9 cellular contexts compared by ENCODE assay signal in genomic region chr5:181052526-181052927, GRCh38. TPM values are rescaled to one million over a fixed set of nuclear protein-coding genes. Genes with fewer than 3 reads are reported as not detected.
DNase-seq lines count a peak whose midpoint lies in the region; ATAC-seq and TF ChIP-seq lines count a peak whose summit lies in the region.
"Had no signal": no experiment of that assay in that cellular context is flagged by ENCODE, and none has a peak within 500 bp of the region (broad histone marks: within the 10 kb centered on the region; RNA-seq: fewer than 3 reads in every experiment).

No MANE protein-coding gene starts in this region.

- peaks cover 8% of the 10 kb centered on the region for H3K4me1 ChIP-seq in upper lobe of right lung

- H3K27ac Mint-ChIP-seq in activated naive CD4-positive, alpha-beta T cell treated with anti-CD3 and anti-CD28 coated beads for 36 hours: no peak overlapping the region
- no peak overlapping the region for H3K27ac Mint-ChIP-seq in activated naive CD8-positive, alpha-beta T cell treated with anti-CD3 and anti-CD28 coated beads for 36 hours

- ATAC-seq in left colon: peak; percentile 27
- peak; percentile 28 for ATAC-seq in upper lobe of right lung
- no peak for ATAC-seq in activated CD4-positive, CD25-positive, alpha-beta regulatory T cell treated with anti-CD3 and anti-CD28 coated beads, Interleukin-2, amount 50 U/mL, for 24 hours
- no peak for ATAC-seq in HG02870 (IDR thresholded peaks at IDR 0.05; ENCODE audit: unreplicated experiment)

- TF ChIP-seq CTCF in upper lobe of right lung (IDR thresholded peaks at IDR 0.05): no peak

- H3K4me3 ChIP-seq in upper lobe of right lung: peak overlapping the region; percentile 55

- H3K27me3 ChIP-seq in upper lobe of right lung: peaks cover 78% of the 10 kb centered on the region

- H3K36me3 ChIP-seq in upper lobe of right lung: no peaks in the 10 kb centered on the region

- H3K27ac ChIP-seq in upper lobe of right lung: no peak overlapping the region

- H3K4me3 Mint-ChIP-seq in activated naive CD4-positive, alpha-beta T cell treated with anti-CD3 and anti-CD28 coated beads for 36 hours: peak overlapping the region; percentile 56
- H3K4me3 Mint-ChIP-seq in activated naive CD8-positive, alpha-beta T cell treated with anti-CD3 and anti-CD28 coated beads for 36 hours: peak overlapping the region; percentile 55

- no peaks in the 10 kb centered on the region for H3K9me3 ChIP-seq in upper lobe of right lung

- CTCF ChIA-PET in activated naive CD4-positive, alpha-beta T cell treated with anti-CD3 and anti-CD28 coated beads for 36 hours (lab: Charles Lee): no interaction called here

- H3K27me3 Mint-ChIP-seq in activated naive CD4-positive, alpha-beta T cell treated with anti-CD3 and anti-CD28 coated beads for 36 hours (ENCODE audit: low read depth): peaks cover 74% of the 10 kb centered on the region
- peaks cover 90% of the 10 kb centered on the region for H3K27me3 Mint-ChIP-seq in activated naive CD8-positive, alpha-beta T cell treated with anti-CD3 and anti-CD28 coated beads for 36 hours

- H3K4me1 Mint-ChIP-seq in activated naive CD4-positive, alpha-beta T cell treated with anti-CD3 and anti-CD28 coated beads for 36 hours (ENCODE audit: low read depth): peaks cover 8% of the 10 kb centered on the region
- H3K4me1 Mint-ChIP-seq in activated naive CD8-positive, alpha-beta T cell treated with anti-CD3 and anti-CD28 coated beads for 36 hours: peaks cover 7% of the 10 kb centered on the region

- peak; percentile 44 for DNase-seq in activated naive CD4-positive, alpha-beta T cell treated with anti-CD3 and anti-CD28 coated beads for 36 hours
- no peak for DNase-seq in activated naive CD4-positive, alpha-beta T cell treated with Interleukin-2 at 50 U/mL for 16 hours
- peak; percentile 18 for DNase-seq in activated naive CD8-positive, alpha-beta T cell treated with anti-CD3 and anti-CD28 coated beads for 36 hours
- DNase-seq in left colon: peak in 1 of 2 donors; percentile 37
- DNase-seq in upper lobe of right lung: peak; percentile 66
- no peak for DNase-seq in cerebellar cortex (ENCODE audit: low spot score)

- H3K36me3 Mint-ChIP-seq in activated naive CD4-positive, alpha-beta T cell treated with anti-CD3 and anti-CD28 coated beads for 36 hours (ENCODE audit: low read depth): peaks cover 3% of the 10 kb centered on the region
- H3K36me3 Mint-ChIP-seq in activated naive CD8-positive, alpha-beta T cell treated with anti-CD3 and anti-CD28 coated beads for 36 hours: no peaks in the 10 kb centered on the region

- no peaks in the 10 kb centered on the region for H3K9me3 Mint-ChIP-seq in activated naive CD4-positive, alpha-beta T cell treated with anti-CD3 and anti-CD28 coated beads for 36 hours
- H3K9me3 Mint-ChIP-seq in activated naive CD8-positive, alpha-beta T cell treated with anti-CD3 and anti-CD28 coated beads for 36 hours: peaks cover 1% of the 10 kb centered on the region

- intact Hi-C loops in activated naive CD4-positive, alpha-beta T cell treated with anti-CD3 and anti-CD28 coated beads for 36 hours (cut with micrococcal nuclease): loop anchor here (5.0 kb wide), 1 partner anchor 270 kb away; no protein-coding TSS in a partner anchor
- intact Hi-C loops in left colon (cut with DNase I, micrococcal nuclease) (no loop called here), upper lobe of right lung (cut with DNase I) (no loop called here)

RNA-seq across cellular contexts. Expression of gene BTNL9, which starts 12.5 kb away (rescaled TPM):
- not detected for total RNA-seq in activated naive CD4-positive, alpha-beta T cell treated with anti-CD3 and anti-CD28 coated beads for 36 hours
- total RNA-seq in activated naive CD8-positive, alpha-beta T cell treated with anti-CD3 and anti-CD28 coated beads for 36 hours: under 1 TPM in 1 of 2 experiments, not detected in 1; 0.12 TPM
- total RNA-seq in left colon: 1 to 10 TPM; 4.1 to 4.9 TPM
- total RNA-seq in upper lobe of right lung: 99.8 TPM
- total RNA-seq: myocyte had no signal

Comparison
In these comparisons a context has a peak if more than half of its experiments do, and no peak if none do; other contexts are left out.
1. DNase-seq: peak in activated naive CD4-positive, alpha-beta T cell treated with anti-CD3 and anti-CD28 coated beads for 36 hours (single experiment), activated naive CD8-positive, alpha-beta T cell treated with anti-CD3 and anti-CD28 coated beads for 36 hours (single experiment) and upper lobe of right lung (single experiment); none in activated naive CD4-positive, alpha-beta T cell treated with Interleukin-2 at 50 U/mL for 16 hours (single experiment) and cerebellar cortex (single experiment).
2. ATAC-seq: peak in left colon (single experiment) and upper lobe of right lung (single experiment); none in activated CD4-positive, CD25-positive, alpha-beta regulatory T cell treated with anti-CD3 and anti-CD28 coated beads, Interleukin-2, amount 50 U/mL, for 24 hours (0 of 2) and HG02870 (single experiment).
3. RNA of gene BTNL9, which starts 12.5 kb away (total RNA-seq): 99.8 TPM in upper lobe of right lung (single experiment); 4.1 to 4.9 TPM in left colon, 0.12 TPM in activated naive CD8-positive, alpha-beta T cell treated with anti-CD3 and anti-CD28 coated beads for 36 hours and not detected in activated naive CD4-positive, alpha-beta T cell treated with anti-CD3 and anti-CD28 coated beads for 36 hours; every median in the first group is over 10 times any median in the second.